Comparison of ENCODE assay signal across 8 cellular contexts in genomic region chr2:160224060-160224459, GRCh38. TPM values are rescaled to one million over a fixed set of nuclear protein-coding genes. Genes with fewer than 3 reads are reported as not detected.
DNase-seq lines count a peak whose midpoint lies in the region; ATAC-seq and TF ChIP-seq lines count a peak whose summit lies in the region.

No MANE protein-coding gene starts in this region.

- ATAC-seq in GM19395 (IDR thresholded peaks at IDR 0.05; ENCODE audit: unreplicated experiment) (peak; percentile 97), HG03196 (IDR thresholded peaks at IDR 0.05; ENCODE audit: unreplicated experiment) (peak; percentile 92)

- peaks cover 99% of the 10 kb centered on the region for H3K4me1 Mint-ChIP-seq in Calu3 (ENCODE audit: low read depth, unreplicated experiment)
- peaks cover 44% of the 10 kb centered on the region for H3K4me1 Mint-ChIP-seq in activated CD4-positive, alpha-beta T cell treated with anti-CD3 and anti-CD28 coated beads, Interleukin-2, amount 10 ng/mL, durations not matched to agents 24 days and 14 days

- DNase-seq in Calu3: peak; percentile 59
- peak; percentile 73 for DNase-seq in activated CD4-positive, alpha-beta T cell treated with anti-CD3 and anti-CD28 coated beads, Interleukin-2, amount 10 ng/mL, durations not matched to agents 24 days and 14 days
- DNase-seq in iris pigment epithelial cell (ENCODE audit: low read depth): peak; percentile 98
- no peak for DNase-seq in effector CD4-positive, alpha-beta T cell
- DNase-seq in NCI-H510A treated with DMSO at 0.1 percent for 48 hours (lab: John Stamatoyannopoulos, UW): no peak
- DNase-seq in D341Med (ENCODE audit: low spot score): no peak

- CTCF ChIA-PET in Calu3 (lab: Charles Lee): interaction anchor here (0.7 to 1.5 kb wide), 6 partner anchors 10 to 840 kb away, joined by 3 to 6 read pairs (median 4); partner anchors contain the start of gene ITGB6

- BruUV-seq in Calu3 (replicated peaks; lab: Mats Ljungman, UMichigan): no TSS peak

- intact Hi-C loops in Calu3 (cut with micrococcal nuclease; ENCODE audit: unreplicated experiment): loop anchor here (10.0 kb wide), 1 partner anchor 171 kb away; no protein-coding TSS in a partner anchor
- intact Hi-C loops in activated CD4-positive, alpha-beta T cell treated with anti-CD3 and anti-CD28 coated beads, Interleukin-2, amount 10 ng/mL, durations not matched to agents 24 days and 14 days (cut with micrococcal nuclease): loop anchor here (1.0 to 10.0 kb wide), 8 partner anchors 78 to 941 kb away; partner anchors contain the start of genes RBMS1 and TANK

- TF ChIP-seq CTCF in Calu3 (IDR thresholded peaks at IDR 0.05; ENCODE audit: unreplicated experiment): no peak

- H3K27me3 Mint-ChIP-seq in Calu3 (ENCODE audit: unreplicated experiment): no peaks in the 10 kb centered on the region
- H3K27me3 Mint-ChIP-seq in activated CD4-positive, alpha-beta T cell treated with anti-CD3 and anti-CD28 coated beads, Interleukin-2, amount 10 ng/mL, durations not matched to agents 24 days and 14 days: peaks cover 4% of the 10 kb centered on the region

- peak overlapping the region; percentile 94 for H3K27ac Mint-ChIP-seq in Calu3 (ENCODE audit: unreplicated experiment)
- peak overlapping the region; percentile 67 for H3K27ac Mint-ChIP-seq in activated CD4-positive, alpha-beta T cell treated with anti-CD3 and anti-CD28 coated beads, Interleukin-2, amount 10 ng/mL, durations not matched to agents 24 days and 14 days

- peaks cover 29% of the 10 kb centered on the region for H3K36me3 Mint-ChIP-seq in Calu3 (ENCODE audit: insufficient read depth, unreplicated experiment)
- H3K36me3 Mint-ChIP-seq in activated CD4-positive, alpha-beta T cell treated with anti-CD3 and anti-CD28 coated beads, Interleukin-2, amount 10 ng/mL, durations not matched to agents 24 days and 14 days (ENCODE audit: low read depth): no peaks in the 10 kb centered on the region

- H3K9me3 Mint-ChIP-seq in Calu3 (ENCODE audit: low read depth, unreplicated experiment): no peaks in the 10 kb centered on the region
- no peaks in the 10 kb centered on the region for H3K9me3 Mint-ChIP-seq in activated CD4-positive, alpha-beta T cell treated with anti-CD3 and anti-CD28 coated beads, Interleukin-2, amount 10 ng/mL, durations not matched to agents 24 days and 14 days

- H3K4me3 Mint-ChIP-seq in Calu3 (ENCODE audit: low read depth, unreplicated experiment): peak overlapping the region; percentile 17
- peak overlapping the region; percentile 31 for H3K4me3 Mint-ChIP-seq in activated CD4-positive, alpha-beta T cell treated with anti-CD3 and anti-CD28 coated beads, Interleukin-2, amount 10 ng/mL, durations not matched to agents 24 days and 14 days

RNA-seq across cellular contexts. Expression of gene ITGB6, which starts 24.0 kb away (rescaled TPM):
- total RNA-seq in Calu3 (2022): 50.0 and 84.8 TPM in 2 replicates
- not detected in 2 replicates for total RNA-seq in activated CD4-positive, alpha-beta T cell treated with anti-CD3 and anti-CD28 coated beads, Interleukin-2, amount 10 ng/mL, durations not matched to agents 24 days and 14 days

Comparison
In these comparisons a context has a peak if more than half of its experiments do, and no peak if none do; other contexts are left out.
1. DNase-seq: peak in Calu3 (single experiment), activated CD4-positive, alpha-beta T cell treated with anti-CD3 and anti-CD28 coated beads, Interleukin-2, amount 10 ng/mL, durations not matched to agents 24 days and 14 days (single experiment) and iris pigment epithelial cell (single experiment); none in effector CD4-positive, alpha-beta T cell (single experiment), NCI-H510A treated with DMSO at 0.1 percent for 48 hours (single experiment) and D341Med (single experiment).
2. RNA of gene ITGB6, which starts 24.0 kb away (total RNA-seq): 50.0 to 84.8 TPM in Calu3; not detected in activated CD4-positive, alpha-beta T cell treated with anti-CD3 and anti-CD28 coated beads, Interleukin-2, amount 10 ng/mL, durations not matched to agents 24 days and 14 days; every median in the first group is over 10 times any median in the second.